In the genomic region with DNA sequence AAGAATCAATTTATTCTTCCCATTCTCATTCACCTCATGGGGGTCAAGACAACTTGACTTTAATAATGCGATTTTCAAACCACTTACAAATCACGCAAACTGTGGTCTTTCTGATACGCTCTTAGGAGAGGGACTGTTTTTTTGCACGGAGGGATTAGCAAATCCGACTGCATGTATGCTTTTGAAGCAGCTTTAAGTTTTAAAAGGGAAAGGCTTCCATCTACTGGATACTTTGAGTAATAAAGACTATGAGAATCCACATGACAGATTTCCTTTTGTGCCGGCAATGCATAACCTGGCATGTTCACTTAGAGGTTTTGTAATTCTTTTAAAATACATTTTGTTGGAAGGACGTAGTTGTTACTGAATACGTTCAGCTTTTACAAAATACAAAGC, we compare ENCODE assay signal across 3 cellular contexts.
TF ChIP-seq lines count a peak whose summit lies in the region.

No MANE protein-coding gene starts in this region.

TF ChIP-seq in HEK293T, 16 proteins besides CTCF, POLR2A, EP300 and RAD21 (continued from another document):
- TF ChIP-seq, protein P1, sequence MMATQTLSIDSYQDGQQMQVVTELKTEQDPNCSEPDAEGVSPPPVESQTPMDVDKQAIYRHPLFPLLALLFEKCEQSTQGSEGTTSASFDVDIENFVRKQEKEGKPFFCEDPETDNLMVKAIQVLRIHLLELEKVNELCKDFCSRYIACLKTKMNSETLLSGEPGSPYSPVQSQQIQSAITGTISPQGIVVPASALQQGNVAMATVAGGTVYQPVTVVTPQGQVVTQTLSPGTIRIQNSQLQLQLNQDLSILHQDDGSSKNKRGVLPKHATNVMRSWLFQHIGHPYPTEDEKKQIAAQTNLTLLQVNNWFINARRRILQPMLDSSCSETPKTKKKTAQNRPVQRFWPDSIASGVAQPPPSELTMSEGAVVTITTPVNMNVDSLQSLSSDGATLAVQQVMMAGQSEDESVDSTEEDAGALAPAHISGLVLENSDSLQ (IDR thresholded peaks at IDR 0.05) = no peak

TF ChIP-seq in H1, 55 proteins besides CTCF, POLR2A, EP300 and RAD21 (continued from another document):
- TF ChIP-seq RNF2 (IDR thresholded peaks at IDR 0.05; ENCODE audit: borderline replicate concordance, low read depth, low read length, missing control alignments, poor library complexity, severe bottlenecking) = no peak
- no peak for TF ChIP-seq E2F6 (IDR thresholded peaks at IDR 0.05)
- no peak for TF ChIP-seq CEBPB (IDR thresholded peaks at IDR 0.05; ENCODE audit: low read depth, low read length)
- TF ChIP-seq, protein P2, sequence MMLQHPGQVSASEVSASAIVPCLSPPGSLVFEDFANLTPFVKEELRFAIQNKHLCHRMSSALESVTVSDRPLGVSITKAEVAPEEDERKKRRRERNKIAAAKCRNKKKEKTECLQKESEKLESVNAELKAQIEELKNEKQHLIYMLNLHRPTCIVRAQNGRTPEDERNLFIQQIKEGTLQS (IDR thresholded peaks at IDR 0.05; ENCODE audit: insufficient read depth, low read depth, low read length) = no peak
- no peak for TF ChIP-seq JUND (IDR thresholded peaks at IDR 0.05; ENCODE audit: low read length)
- no peak for TF ChIP-seq TAF1 (IDR thresholded peaks at IDR 0.05; ENCODE audit: low read depth, low read length)
- no peak for TF ChIP-seq YY1 (IDR thresholded peaks at IDR 0.05; ENCODE audit: low read depth, low read length)
- no peak for TF ChIP-seq SRF (IDR thresholded peaks at IDR 0.05; ENCODE audit: low read depth, low read length)
- no peak for TF ChIP-seq SP1 (IDR thresholded peaks at IDR 0.05; ENCODE audit: low read depth, low read length)
- no peak for TF ChIP-seq CHD2 (IDR thresholded peaks at IDR 0.05; ENCODE audit: low read length)
- TF ChIP-seq RFX5 (IDR thresholded peaks at IDR 0.05; ENCODE audit: borderline replicate concordance, low read depth, low read length) = no peak

TF ChIP-seq in neural cell, 6 proteins besides CTCF, POLR2A, EP300 and RAD21 (continued from another document):
- TF ChIP-seq, protein P3, sequence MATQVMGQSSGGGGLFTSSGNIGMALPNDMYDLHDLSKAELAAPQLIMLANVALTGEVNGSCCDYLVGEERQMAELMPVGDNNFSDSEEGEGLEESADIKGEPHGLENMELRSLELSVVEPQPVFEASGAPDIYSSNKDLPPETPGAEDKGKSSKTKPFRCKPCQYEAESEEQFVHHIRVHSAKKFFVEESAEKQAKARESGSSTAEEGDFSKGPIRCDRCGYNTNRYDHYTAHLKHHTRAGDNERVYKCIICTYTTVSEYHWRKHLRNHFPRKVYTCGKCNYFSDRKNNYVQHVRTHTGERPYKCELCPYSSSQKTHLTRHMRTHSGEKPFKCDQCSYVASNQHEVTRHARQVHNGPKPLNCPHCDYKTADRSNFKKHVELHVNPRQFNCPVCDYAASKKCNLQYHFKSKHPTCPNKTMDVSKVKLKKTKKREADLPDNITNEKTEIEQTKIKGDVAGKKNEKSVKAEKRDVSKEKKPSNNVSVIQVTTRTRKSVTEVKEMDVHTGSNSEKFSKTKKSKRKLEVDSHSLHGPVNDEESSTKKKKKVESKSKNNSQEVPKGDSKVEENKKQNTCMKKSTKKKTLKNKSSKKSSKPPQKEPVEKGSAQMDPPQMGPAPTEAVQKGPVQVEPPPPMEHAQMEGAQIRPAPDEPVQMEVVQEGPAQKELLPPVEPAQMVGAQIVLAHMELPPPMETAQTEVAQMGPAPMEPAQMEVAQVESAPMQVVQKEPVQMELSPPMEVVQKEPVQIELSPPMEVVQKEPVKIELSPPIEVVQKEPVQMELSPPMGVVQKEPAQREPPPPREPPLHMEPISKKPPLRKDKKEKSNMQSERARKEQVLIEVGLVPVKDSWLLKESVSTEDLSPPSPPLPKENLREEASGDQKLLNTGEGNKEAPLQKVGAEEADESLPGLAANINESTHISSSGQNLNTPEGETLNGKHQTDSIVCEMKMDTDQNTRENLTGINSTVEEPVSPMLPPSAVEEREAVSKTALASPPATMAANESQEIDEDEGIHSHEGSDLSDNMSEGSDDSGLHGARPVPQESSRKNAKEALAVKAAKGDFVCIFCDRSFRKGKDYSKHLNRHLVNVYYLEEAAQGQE (IDR thresholded peaks at IDR 0.05; ENCODE audit: borderline replicate concordance) = no peak
TF ChIP-seq in neural cell: peak in this region for 1.
